In genomic region chr9:86353591-86354047, GRCh38 we compare ENCODE assay signal across 8 cellular contexts. TPM values are rescaled to one million over a fixed set of nuclear protein-coding genes. Genes with fewer than 3 reads are reported as not detected.
DNase-seq lines count a peak whose midpoint lies in the region; ATAC-seq and TF ChIP-seq lines count a peak whose summit lies in the region.

No MANE protein-coding gene starts in this region.

- H3K4me3 ChIP-seq in mammary epithelial cell (replicated peaks in 1 of 3; ENCODE audit: insufficient read depth in 1 of 3, low read depth in 2 of 3, low read length in 3 of 3), result peak overlapping the region; percentile 60 to 99 (median 80)
- peak overlapping the region; percentile 68 to 69 for H3K4me3 ChIP-seq in left lung

- peaks cover 11% of the 10 kb centered on the region for H3K36me3 Mint-ChIP-seq in stimulated activated memory B cell treated with anti-CD40 and anti-IgM and Interleukin-4, amounts not matched to agents 10 μg/mL and 1 μg/mL and 100 μg/mL, for 72 hours

- dilution Hi-C loops in mammary epithelial cell (cut with HindIII; ENCODE audit: low sequenced_read_pairs), result no loop called here

- H3K79me2 ChIP-seq in mammary epithelial cell (ENCODE audit: insufficient read depth, low read length), result peaks cover 49% of the 10 kb centered on the region

- H3K4me1 Mint-ChIP-seq in stimulated activated memory B cell treated with anti-CD40 and anti-IgM and Interleukin-4, amounts not matched to agents 10 μg/mL and 1 μg/mL and 100 μg/mL, for 72 hours, result peaks cover 46% of the 10 kb centered on the region

- peak; percentile 72 for DNase-seq in OCI-M1 (lab: John Stamatoyannopoulos, UW)
- DNase-seq in mammary epithelial cell, result peak; percentile 62
- DNase-seq in left lung, result no peak

- peak overlapping the region; percentile 82 for H3K4me2 ChIP-seq in mammary epithelial cell (ENCODE audit: insufficient read depth, low read depth, low read length)

- no peaks in the 10 kb centered on the region for H3K27me3 ChIP-seq in mammary epithelial cell (ENCODE audit: insufficient read depth, low read length)
- no peaks in the 10 kb centered on the region for H3K27me3 ChIP-seq in left lung

- peak overlapping the region; percentile 94 for H3K27ac Mint-ChIP-seq in stimulated activated memory B cell treated with anti-CD40 and anti-IgM and Interleukin-4, amounts not matched to agents 10 μg/mL and 1 μg/mL and 100 μg/mL, for 72 hours

- H3K27ac ChIP-seq in 22Rv1, result peak overlapping the region; percentile 68
- H3K27ac ChIP-seq in mammary epithelial cell (ENCODE audit: insufficient read depth, low read depth, low read length), result peak overlapping the region; percentile 74
- H3K27ac ChIP-seq in left lung, result peak overlapping the region; percentile 94

- no peaks in the 10 kb centered on the region for H3K9me3 Mint-ChIP-seq in stimulated activated memory B cell treated with anti-CD40 and anti-IgM and Interleukin-4, amounts not matched to agents 10 μg/mL and 1 μg/mL and 100 μg/mL, for 72 hours

- H3K36me3 ChIP-seq in mammary epithelial cell (ENCODE audit: insufficient read depth, low read length) (peaks cover 8% of the 10 kb centered on the region), left lung (peaks cover 0 to 23% of the 10 kb centered on the region in 2 donors)

- CTCF ChIA-PET in mammary epithelial cell (lab: Charles Lee; ENCODE audit: low non-redundant PET), result interaction anchor here (0.6 kb wide), 1 partner anchor 52 kb away, joined by 6 read pairs; no protein-coding TSS in a partner anchor

- BruUV-seq in mammary epithelial cell (replicated peaks; lab: Mats Ljungman, UMichigan), result no TSS peak

- H3K4me3 Mint-ChIP-seq in stimulated activated memory B cell treated with anti-CD40 and anti-IgM and Interleukin-4, amounts not matched to agents 10 μg/mL and 1 μg/mL and 100 μg/mL, for 72 hours, result peak overlapping the region; percentile 99

- H3K9ac ChIP-seq in mammary epithelial cell (ENCODE audit: insufficient read depth, low read length), result peak overlapping the region; percentile 87

- peak overlapping the region; percentile 90 for H2AFZ ChIP-seq in mammary epithelial cell (ENCODE audit: low read depth, low read length)

- in situ Hi-C loops in mammary epithelial cell (cut with MboI; ENCODE audit: low sequenced_read_pairs in 2 of 2), result no loop called here

- H3K9me3 ChIP-seq in mammary epithelial cell (replicated peaks; ENCODE audit: insufficient read depth, low read length), result no peaks in the 10 kb centered on the region
- H3K9me3 ChIP-seq in left lung, result no peaks in the 10 kb centered on the region

- H4K20me1 ChIP-seq in mammary epithelial cell (ENCODE audit: insufficient read depth, low read length), result no peaks in the 10 kb centered on the region

- H3K27me3 Mint-ChIP-seq in stimulated activated memory B cell treated with anti-CD40 and anti-IgM and Interleukin-4, amounts not matched to agents 10 μg/mL and 1 μg/mL and 100 μg/mL, for 72 hours, result no peaks in the 10 kb centered on the region

- intact Hi-C loops in mammary epithelial cell (cut with micrococcal nuclease), result loop anchor here (1.0 to 2.0 kb wide), 3 partner anchors 16 to 53 kb away; no protein-coding TSS in a partner anchor
- intact Hi-C loops in left lung (cut with DNase I), result no loop called here

- H3K4me1 ChIP-seq in mammary epithelial cell (ENCODE audit: insufficient read depth, low read length) (peaks cover 30% of the 10 kb centered on the region), left lung (peaks cover 15 to 55% of the 10 kb centered on the region in 2 donors)

- 0% methylated on average over 15 of the region's 16 CpGs for WGBS in mammary epithelial cell (ENCODE audit: low coverage, missing lambda C conversion rate)

- ATAC-seq in GM18907 (IDR thresholded peaks at IDR 0.05; ENCODE audit: unreplicated experiment) (peak; percentile 23), left lung (peak; percentile 61), HG02884 (IDR thresholded peaks at IDR 0.05; ENCODE audit: unreplicated experiment) (no peak), GM21528 (IDR thresholded peaks at IDR 0.05; ENCODE audit: low FRiP score, unreplicated experiment) (no peak)
- no peak for ATAC-seq in stimulated activated memory B cell treated with anti-CD40 and anti-IgM and Interleukin-4, amounts not matched to agents 10 μg/mL and 1 μg/mL and 100 μg/mL, for 72 hours

- TF ChIP-seq CTCF in 22Rv1 (IDR thresholded peaks at IDR 0.05), result no peak
- TF ChIP-seq CTCF in mammary epithelial cell (conservative IDR thresholded peaks at IDR 0.05 in 1 of 2, IDR thresholded peaks at IDR 0.05 in 1 of 2; ENCODE audit: extremely low read depth in 1 of 2, insufficient read depth in 1 of 2, low read depth in 1 of 2, low read length in 2 of 2), result no peak
- no peak for TF ChIP-seq CTCF in left lung (IDR thresholded peaks at IDR 0.05)

RNA-seq across cellular contexts. Expression of gene TUT7, which starts 0.6 kb away (rescaled TPM):
- 10 to 100 TPM; 33.8 to 36.4 TPM for total RNA-seq in mammary epithelial cell
- polyA plus RNA-seq in mammary epithelial cell, result 18.9 TPM
- polyA minus RNA-seq in mammary epithelial cell, result 34.2 TPM
- 10 to 100 TPM; 25.0 to 37.2 TPM for total RNA-seq in left lung

Comparison
In these comparisons a context has a peak if more than half of its experiments do, and no peak if none do; other contexts are left out.
1. ATAC-seq: peak in GM18907 (single experiment) and left lung (single experiment); none in stimulated activated memory B cell treated with anti-CD40 and anti-IgM and Interleukin-4, amounts not matched to agents 10 μg/mL and 1 μg/mL and 100 μg/mL, for 72 hours (single experiment), HG02884 (single experiment) and GM21528 (single experiment).
2. DNase-seq: peak in OCI-M1 (single experiment) and mammary epithelial cell (single experiment); none in left lung (0 of 2).
3. Peak in every context shown above with its lines, with median percentiles within 50 percentile points of each other: H3K27ac ChIP-seq.